Comparison of ENCODE assay signal across 1 cellular context in the genomic region with DNA sequence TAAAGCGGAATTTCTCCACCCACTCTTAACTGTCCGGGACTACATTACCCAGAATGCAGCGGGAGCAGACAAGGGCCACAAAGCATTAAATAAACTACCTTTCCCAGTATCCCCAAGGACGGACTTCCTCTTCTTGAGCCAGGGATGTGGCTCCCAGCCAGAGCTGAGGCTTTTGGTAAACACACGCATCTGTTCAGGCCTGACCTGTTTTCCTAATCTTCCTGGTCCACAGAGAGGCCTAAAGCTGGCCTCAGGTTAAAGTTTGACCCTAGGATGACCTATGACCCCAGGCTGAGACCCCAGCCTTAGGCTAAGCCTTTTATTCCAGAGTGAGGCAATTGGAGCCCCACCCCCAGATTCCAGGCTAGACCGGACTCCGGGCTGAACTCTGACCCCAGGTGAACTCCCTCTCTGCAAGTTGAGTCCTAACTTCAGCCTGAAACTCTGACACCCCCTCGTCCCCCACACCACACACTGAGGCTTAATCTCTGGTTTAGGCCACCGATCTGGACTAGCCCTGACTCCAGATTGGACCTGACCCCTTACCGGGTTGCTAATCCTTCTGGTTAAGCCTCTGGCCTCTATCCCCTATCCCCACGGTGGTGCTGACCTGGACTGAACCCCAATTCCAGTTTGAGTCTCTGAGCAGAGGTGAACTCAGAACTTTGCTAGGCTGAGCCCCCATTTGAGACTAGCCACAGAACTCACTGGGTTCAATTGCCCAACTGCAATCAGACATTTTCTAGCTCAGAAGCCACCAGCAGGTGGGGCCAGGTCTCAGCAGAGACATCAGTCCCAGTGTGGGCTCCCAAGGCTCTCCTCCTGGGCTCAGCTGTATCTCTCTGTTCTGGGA.
TF ChIP-seq lines count a peak whose summit lies in the region.

No MANE protein-coding gene starts in this region.

TF ChIP-seq in H1, 55 proteins besides CTCF, POLR2A, EP300 and RAD21:
- TF ChIP-seq GABPA (IDR thresholded peaks at IDR 0.05; ENCODE audit: borderline replicate concordance, insufficient read depth, low read length) (peak; percentile 67; the same call in 1 of the 2 replicates), POLR2AphosphoS5 (IDR thresholded peaks at IDR 0.05; ENCODE audit: low read depth, low read length) (no peak), CTBP2 (IDR thresholded peaks at IDR 0.05; ENCODE audit: borderline replicate concordance, insufficient read depth, insufficient read length, low read length) (no peak), TBP (IDR thresholded peaks at IDR 0.05; ENCODE audit: low read depth, low read length) (no peak), ZNF274 (IDR thresholded peaks at IDR 0.05; ENCODE audit: borderline replicate concordance, extremely low read depth, low read length) (no peak), SAP30 (IDR thresholded peaks at IDR 0.05; ENCODE audit: insufficient read depth, insufficient replicate concordance, low read length) (no peak), KDM4A (IDR thresholded peaks at IDR 0.05; ENCODE audit: low read depth, low read length, severe bottlenecking) (no peak), TAF7 (optimal IDR thresholded peaks at IDR 0.05; ENCODE audit: borderline replicate concordance, low read depth, low read length) (no peak), HDAC2 (IDR thresholded peaks at IDR 0.05; ENCODE audit: borderline replicate concordance in 1 of 2, low read depth in 2 of 2, low read length in 2 of 2) (no peak), RBBP5 (IDR thresholded peaks at IDR 0.05; ENCODE audit: borderline replicate concordance, low read depth, low read length) (no peak), ATF2 (IDR thresholded peaks at IDR 0.05; ENCODE audit: low read length) (no peak), NRF1 (IDR thresholded peaks at IDR 0.05; ENCODE audit: low read depth, low read length) (no peak), CHD2 (IDR thresholded peaks at IDR 0.05; ENCODE audit: low read length) (no peak), CBX5 (IDR thresholded peaks at IDR 0.05; ENCODE audit: low read depth, low read length) (no peak), SIX5 (IDR thresholded peaks at IDR 0.05; ENCODE audit: low read depth, low read length) (peak; percentile 96), KDM1A (IDR thresholded peaks at IDR 0.05; ENCODE audit: borderline replicate concordance, low read length) (no peak), TEAD4 (IDR thresholded peaks at IDR 0.05; ENCODE audit: low read depth, low read length) (0 out of 2 replicates have a peak, but pooled peaks have one; percentile 42), SP1 (IDR thresholded peaks at IDR 0.05; ENCODE audit: low read depth, low read length) (no peak), SRF (IDR thresholded peaks at IDR 0.05; ENCODE audit: low read depth, low read length) (no peak), CBX8 (IDR thresholded peaks at IDR 0.05; ENCODE audit: borderline replicate concordance, low read depth, low read length) (no peak), YY1 (IDR thresholded peaks at IDR 0.05; ENCODE audit: low read depth, low read length) (0 out of 2 replicates have a peak, but pooled peaks have one; percentile 35), SP2 (IDR thresholded peaks at IDR 0.05; ENCODE audit: low read length) (no peak), SIN3A (conservative IDR thresholded peaks at IDR 0.05 in 1 of 2, IDR thresholded peaks at IDR 0.05 in 1 of 2; ENCODE audit: low read depth in 1 of 2, low read length in 2 of 2) (peak in 1 of 2 experiments; percentile 40; a peak in 1 of 4 replicates), CEBPB (IDR thresholded peaks at IDR 0.05; ENCODE audit: low read depth, low read length) (peak; percentile 68), CHD1 (IDR thresholded peaks at IDR 0.05; ENCODE audit: low read depth, low read length) (no peak), EGR1 (IDR thresholded peaks at IDR 0.05; ENCODE audit: borderline replicate concordance, low read depth, low read length) (peak; percentile 79; the same call in 1 of the 2 replicates), FOSL1 (IDR thresholded peaks at IDR 0.05; ENCODE audit: insufficient read depth, low read depth, low read length) (no peak), MAFK (IDR thresholded peaks at IDR 0.05; ENCODE audit: low read depth, low read length) (no peak), BCL11A (IDR thresholded peaks at IDR 0.05; ENCODE audit: low read depth in 2 of 2, low read length in 2 of 2) (no peak), HDAC6 (IDR thresholded peaks at IDR 0.05; ENCODE audit: low read depth, low read length) (no peak), JUN (IDR thresholded peaks at IDR 0.05; ENCODE audit: low read depth, low read length) (no peak), RNF2 (IDR thresholded peaks at IDR 0.05; ENCODE audit: borderline replicate concordance, low read depth, low read length, missing control alignments, poor library complexity, severe bottlenecking) (no peak), TAF1 (IDR thresholded peaks at IDR 0.05; ENCODE audit: low read depth, low read length) (no peak), PHF8 (conservative IDR thresholded peaks at IDR 0.05; ENCODE audit: low read depth, low read length) (no peak), JUND (IDR thresholded peaks at IDR 0.05; ENCODE audit: low read length) (no peak), CREB1 (IDR thresholded peaks at IDR 0.05) (no peak), NANOG (IDR thresholded peaks at IDR 0.05; ENCODE audit: insufficient read depth, low read depth, low read length, poor library complexity, severe bottlenecking) (no peak), BACH1 (IDR thresholded peaks at IDR 0.05; ENCODE audit: low read length) (no peak), SP4 (IDR thresholded peaks at IDR 0.05; ENCODE audit: low read length) (no peak)
- TF ChIP-seq, protein P1, sequence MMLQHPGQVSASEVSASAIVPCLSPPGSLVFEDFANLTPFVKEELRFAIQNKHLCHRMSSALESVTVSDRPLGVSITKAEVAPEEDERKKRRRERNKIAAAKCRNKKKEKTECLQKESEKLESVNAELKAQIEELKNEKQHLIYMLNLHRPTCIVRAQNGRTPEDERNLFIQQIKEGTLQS (IDR thresholded peaks at IDR 0.05; ENCODE audit: insufficient read depth, low read depth, low read length): no peak
- TF ChIP-seq, protein P2, sequence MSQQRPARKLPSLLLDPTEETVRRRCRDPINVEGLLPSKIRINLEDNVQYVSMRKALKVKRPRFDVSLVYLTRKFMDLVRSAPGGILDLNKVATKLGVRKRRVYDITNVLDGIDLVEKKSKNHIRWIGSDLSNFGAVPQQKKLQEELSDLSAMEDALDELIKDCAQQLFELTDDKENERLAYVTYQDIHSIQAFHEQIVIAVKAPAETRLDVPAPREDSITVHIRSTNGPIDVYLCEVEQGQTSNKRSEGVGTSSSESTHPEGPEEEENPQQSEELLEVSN (IDR thresholded peaks at IDR 0.05): no peak
- TF ChIP-seq, protein P3, sequence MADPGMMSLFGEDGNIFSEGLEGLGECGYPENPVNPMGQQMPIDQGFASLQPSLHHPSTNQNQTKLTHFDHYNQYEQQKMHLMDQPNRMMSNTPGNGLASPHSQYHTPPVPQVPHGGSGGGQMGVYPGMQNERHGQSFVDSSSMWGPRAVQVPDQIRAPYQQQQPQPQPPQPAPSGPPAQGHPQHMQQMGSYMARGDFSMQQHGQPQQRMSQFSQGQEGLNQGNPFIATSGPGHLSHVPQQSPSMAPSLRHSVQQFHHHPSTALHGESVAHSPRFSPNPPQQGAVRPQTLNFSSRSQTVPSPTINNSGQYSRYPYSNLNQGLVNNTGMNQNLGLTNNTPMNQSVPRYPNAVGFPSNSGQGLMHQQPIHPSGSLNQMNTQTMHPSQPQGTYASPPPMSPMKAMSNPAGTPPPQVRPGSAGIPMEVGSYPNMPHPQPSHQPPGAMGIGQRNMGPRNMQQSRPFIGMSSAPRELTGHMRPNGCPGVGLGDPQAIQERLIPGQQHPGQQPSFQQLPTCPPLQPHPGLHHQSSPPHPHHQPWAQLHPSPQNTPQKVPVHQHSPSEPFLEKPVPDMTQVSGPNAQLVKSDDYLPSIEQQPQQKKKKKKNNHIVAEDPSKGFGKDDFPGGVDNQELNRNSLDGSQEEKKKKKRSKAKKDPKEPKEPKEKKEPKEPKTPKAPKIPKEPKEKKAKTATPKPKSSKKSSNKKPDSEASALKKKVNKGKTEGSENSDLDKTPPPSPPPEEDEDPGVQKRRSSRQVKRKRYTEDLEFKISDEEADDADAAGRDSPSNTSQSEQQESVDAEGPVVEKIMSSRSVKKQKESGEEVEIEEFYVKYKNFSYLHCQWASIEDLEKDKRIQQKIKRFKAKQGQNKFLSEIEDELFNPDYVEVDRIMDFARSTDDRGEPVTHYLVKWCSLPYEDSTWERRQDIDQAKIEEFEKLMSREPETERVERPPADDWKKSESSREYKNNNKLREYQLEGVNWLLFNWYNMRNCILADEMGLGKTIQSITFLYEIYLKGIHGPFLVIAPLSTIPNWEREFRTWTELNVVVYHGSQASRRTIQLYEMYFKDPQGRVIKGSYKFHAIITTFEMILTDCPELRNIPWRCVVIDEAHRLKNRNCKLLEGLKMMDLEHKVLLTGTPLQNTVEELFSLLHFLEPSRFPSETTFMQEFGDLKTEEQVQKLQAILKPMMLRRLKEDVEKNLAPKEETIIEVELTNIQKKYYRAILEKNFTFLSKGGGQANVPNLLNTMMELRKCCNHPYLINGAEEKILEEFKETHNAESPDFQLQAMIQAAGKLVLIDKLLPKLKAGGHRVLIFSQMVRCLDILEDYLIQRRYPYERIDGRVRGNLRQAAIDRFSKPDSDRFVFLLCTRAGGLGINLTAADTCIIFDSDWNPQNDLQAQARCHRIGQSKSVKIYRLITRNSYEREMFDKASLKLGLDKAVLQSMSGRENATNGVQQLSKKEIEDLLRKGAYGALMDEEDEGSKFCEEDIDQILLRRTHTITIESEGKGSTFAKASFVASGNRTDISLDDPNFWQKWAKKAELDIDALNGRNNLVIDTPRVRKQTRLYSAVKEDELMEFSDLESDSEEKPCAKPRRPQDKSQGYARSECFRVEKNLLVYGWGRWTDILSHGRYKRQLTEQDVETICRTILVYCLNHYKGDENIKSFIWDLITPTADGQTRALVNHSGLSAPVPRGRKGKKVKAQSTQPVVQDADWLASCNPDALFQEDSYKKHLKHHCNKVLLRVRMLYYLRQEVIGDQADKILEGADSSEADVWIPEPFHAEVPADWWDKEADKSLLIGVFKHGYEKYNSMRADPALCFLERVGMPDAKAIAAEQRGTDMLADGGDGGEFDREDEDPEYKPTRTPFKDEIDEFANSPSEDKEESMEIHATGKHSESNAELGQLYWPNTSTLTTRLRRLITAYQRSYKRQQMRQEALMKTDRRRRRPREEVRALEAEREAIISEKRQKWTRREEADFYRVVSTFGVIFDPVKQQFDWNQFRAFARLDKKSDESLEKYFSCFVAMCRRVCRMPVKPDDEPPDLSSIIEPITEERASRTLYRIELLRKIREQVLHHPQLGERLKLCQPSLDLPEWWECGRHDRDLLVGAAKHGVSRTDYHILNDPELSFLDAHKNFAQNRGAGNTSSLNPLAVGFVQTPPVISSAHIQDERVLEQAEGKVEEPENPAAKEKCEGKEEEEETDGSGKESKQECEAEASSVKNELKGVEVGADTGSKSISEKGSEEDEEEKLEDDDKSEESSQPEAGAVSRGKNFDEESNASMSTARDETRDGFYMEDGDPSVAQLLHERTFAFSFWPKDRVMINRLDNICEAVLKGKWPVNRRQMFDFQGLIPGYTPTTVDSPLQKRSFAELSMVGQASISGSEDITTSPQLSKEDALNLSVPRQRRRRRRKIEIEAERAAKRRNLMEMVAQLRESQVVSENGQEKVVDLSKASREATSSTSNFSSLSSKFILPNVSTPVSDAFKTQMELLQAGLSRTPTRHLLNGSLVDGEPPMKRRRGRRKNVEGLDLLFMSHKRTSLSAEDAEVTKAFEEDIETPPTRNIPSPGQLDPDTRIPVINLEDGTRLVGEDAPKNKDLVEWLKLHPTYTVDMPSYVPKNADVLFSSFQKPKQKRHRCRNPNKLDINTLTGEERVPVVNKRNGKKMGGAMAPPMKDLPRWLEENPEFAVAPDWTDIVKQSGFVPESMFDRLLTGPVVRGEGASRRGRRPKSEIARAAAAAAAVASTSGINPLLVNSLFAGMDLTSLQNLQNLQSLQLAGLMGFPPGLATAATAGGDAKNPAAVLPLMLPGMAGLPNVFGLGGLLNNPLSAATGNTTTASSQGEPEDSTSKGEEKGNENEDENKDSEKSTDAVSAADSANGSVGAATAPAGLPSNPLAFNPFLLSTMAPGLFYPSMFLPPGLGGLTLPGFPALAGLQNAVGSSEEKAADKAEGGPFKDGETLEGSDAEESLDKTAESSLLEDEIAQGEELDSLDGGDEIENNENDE (IDR thresholded peaks at IDR 0.05; ENCODE audit: insufficient replicate concordance, low read length): no peak
